ENCODE assay signal across 27 cellular contexts in genomic region chr11:134738581-134738980, GRCh38.
"Had no signal": no experiment of that assay in that cellular context is flagged by ENCODE, and none has a peak within 500 bp of the region (broad histone marks: within the 10 kb centered on the region; RNA-seq: fewer than 3 reads in every experiment).

No MANE protein-coding gene starts in this region.

- H3K4me1 ChIP-seq: gastrocnemius medialis had no signal

- H3K27ac ChIP-seq: adrenal gland, body of pancreas, cardiac muscle cell, dorsolateral prefrontal cortex, gastrocnemius medialis, WERI-Rb-1 had no signal

- H3K4me3 ChIP-seq: adrenal gland, body of pancreas, cardiac muscle cell, coronary artery, gastrocnemius medialis had no signal

- DNase-seq: activated B cell treated with CpG ODN at 0.5 μM for 24 hours; activated CD4-positive, alpha-beta T cell treated with anti-CD3 and anti-CD28 coated beads for 48 hours; activated CD4-positive, alpha-beta T cell treated with anti-CD3 and anti-CD28 coated beads, Interleukin-2, amount 50 U/mL, for 1 hour; activated CD4-positive, alpha-beta T cell treated with anti-CD3 and anti-CD28 coated beads, Interleukin-2, amount 50 U/mL, for 48 hours; activated CD8-positive, alpha-beta memory T cell treated with anti-CD3 and anti-CD28 coated beads for 24 hours; activated CD8-positive, alpha-beta T cell treated with anti-CD3 and anti-CD28 coated beads for 36 hours; activated effector memory CD4-positive, alpha-beta T cell treated with anti-CD3 and anti-CD28 coated beads, Interleukin-2, amount 50 U/mL, for 16 hours; activated naive CD4-positive, alpha-beta T cell treated with anti-CD3 and anti-CD28 coated beads for 36 hours; activated naive CD8-positive, alpha-beta T cell treated with anti-CD3 and anti-CD28 coated beads for 36 hours; activated naive CD8-positive, alpha-beta T cell treated with anti-CD3 and anti-CD28 coated beads, Interleukin-2, amount 50 U/mL, for 24 hours; activated T-cell treated with anti-CD3 and anti-CD28 coated beads, Interleukin-2, amount 50 U/mL, for 48 hours; adrenal gland; amygdala; body of pancreas; effector memory CD4-positive, alpha-beta T cell; foreskin fibroblast; gastrocnemius medialis; glutamatergic neuron; T-helper 1 cell; T-helper 17 cell; T1000; WERI-Rb-1 had no signal

- ATAC-seq: activated CD4-positive, CD25-positive, alpha-beta regulatory T cell treated with anti-CD3 and anti-CD28 coated beads, Interleukin-2, amount 50 U/mL, for 24 hours; activated CD8-positive, alpha-beta T cell treated with anti-CD3 and anti-CD28 coated beads for 36 hours; activated naive CD8-positive, alpha-beta T cell treated with anti-CD3 and anti-CD28 coated beads, Interleukin-2, amount 50 U/mL, for 24 hours; body of pancreas; esophagus mucosa; gastrocnemius medialis; T-helper 17 cell had no signal

- H3K36me3 ChIP-seq: adrenal gland, cardiac muscle cell, gastrocnemius medialis, WERI-Rb-1 had no signal

- H3K27me3 ChIP-seq: adrenal gland, body of pancreas, cardiac muscle cell, gastrocnemius medialis had no signal

- H3K9me3 ChIP-seq: adrenal gland, body of pancreas, gastrocnemius medialis had no signal
